11 cellular contexts compared by ENCODE assay signal in the genomic region with DNA sequence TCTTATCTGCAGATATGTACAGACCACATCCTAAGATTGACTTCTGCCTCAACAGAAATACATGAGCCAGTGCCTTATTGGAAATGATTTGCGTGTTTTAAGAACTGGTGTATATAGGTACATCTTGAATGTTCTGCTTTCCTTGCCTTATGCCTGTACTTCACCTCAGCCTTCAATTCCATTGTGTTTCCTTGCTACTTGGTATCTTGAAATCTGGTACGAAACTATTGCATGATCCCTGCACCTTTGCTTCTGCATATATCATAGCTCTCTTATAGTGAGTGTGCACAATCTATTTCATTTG. TPM values are rescaled to one million over a fixed set of nuclear protein-coding genes. Genes with fewer than 3 reads are reported as not detected.
DNase-seq lines count a peak whose midpoint lies in the region; ATAC-seq, FAIRE-seq and TF ChIP-seq lines count a peak whose summit lies in the region.
"Had no signal": no experiment of that assay in that cellular context is flagged by ENCODE, and none has a peak within 500 bp of the region (broad histone marks: within the 10 kb centered on the region; RNA-seq: fewer than 3 reads in every experiment).

No MANE protein-coding gene starts in this region.

- intact Hi-C loops in K562 (cut with micrococcal nuclease), result loop anchor here (5.0 kb wide), 2 partner anchors 70 to 120 kb away; no protein-coding TSS in a partner anchor
- intact Hi-C loops in transverse colon (cut with DNase I; ENCODE audit: low total_unique reads), result no loop called here

- no peak for TF ChIP-seq POLR2A in K562 (conservative IDR thresholded peaks at IDR 0.05)
- TF ChIP-seq POLR2A in transverse colon (IDR thresholded peaks at IDR 0.05), result no peak

- no peak overlapping the region for H2AFZ ChIP-seq in K562 (ENCODE audit: low read depth, low read length)

- 0 out of 22 replicates have a peak, but pooled peaks cover 0 to 1% (median 0%) of the 10 kb centered on the region in 11 experiments for H4K20me1 ChIP-seq in BLaER1 treated with 17β-estradiol and CSF1 and Interleukin-3, amounts not matched to agents 10 nM and 100 nM
- peaks cover 4% of the 10 kb centered on the region; the same call in 1 of the 2 replicates for H4K20me1 ChIP-seq in K562 (replicated peaks; ENCODE audit: control insufficient read depth, insufficient read depth, low read length)

- peak; percentile 5 for ATAC-seq in K562
- ATAC-seq in esophagus mucosa, result no peak

- H3K36me3 Mint-ChIP-seq in IgD-negative memory B cell, result no peaks in the 10 kb centered on the region

- H3K9me3 ChIP-seq in BLaER1 treated with 17β-estradiol and CSF1 and Interleukin-3, amounts not matched to agents 10 nM and 100 nM (replicated peaks in 1 of 11), result peaks cover 34 to 72% (median 68%) of the 10 kb centered on the region in 11 experiments
- H3K9me3 ChIP-seq in K562 (replicated peaks; ENCODE audit: control insufficient read depth, insufficient read depth, low read depth, low read length) (peaks cover 8% of the 10 kb centered on the region), mesodermal cell (ENCODE audit: control insufficient read depth, low read length) (peaks cover 5% of the 10 kb centered on the region), transverse colon (no peaks in the 10 kb centered on the region)

- POLR2A ChIA-PET in K562 (lab: Yijun Ruan, JAX), result interaction anchor here (0.6 to 1.3 kb wide), 3 partner anchors 10 to 24 kb away, joined by 3 to 5 read pairs (median 5); no protein-coding TSS in a partner anchor

- H3K4me3 ChIP-seq in BLaER1 treated with 17β-estradiol and CSF1 and Interleukin-3, amounts not matched to agents 10 nM and 100 nM, result peak overlapping the region; percentile 74 to 96 (median 86)
- H3K4me3 ChIP-seq in K562 (peak overlapping the region; percentile 76), mesodermal cell (ENCODE audit: extremely low read depth, insufficient read depth, low read length, poor library complexity, severe bottlenecking) (peak overlapping the region; percentile 72), transverse colon (peak overlapping the region in 1 of 4 donors; percentile 64)

- TF ChIP-seq RAD21 in K562 (CRISPR knock-in tag; conservative IDR thresholded peaks at IDR 0.05 in 1 of 2, IDR thresholded peaks at IDR 0.05 in 1 of 2), result no peak

- WGBS in K562 (ENCODE audit: insufficient coverage, low coverage, missing lambda C conversion rate), result 0% methylated on average over 2 of the region's 2 CpGs
- WGBS in mesodermal cell (ENCODE audit: insufficient coverage in 2 of 2), 2 experiments, result no CpG with 5 or more reads among the region's 2 CpGs
- 85 to 100% methylated on average over 1 to 2 of the region's 2 CpGs for WGBS in transverse colon (ENCODE audit: low coverage in 1 of 2), 2 donors

- peak overlapping the region in 3 of 11 experiments; percentile 93 to 96 (median 95); a peak in 1 of 22 replicates for H3K27ac ChIP-seq in BLaER1 treated with 17β-estradiol and CSF1 and Interleukin-3, amounts not matched to agents 10 nM and 100 nM
- peak overlapping the region; percentile 92 for H3K27ac ChIP-seq in K562 (ENCODE audit: extremely low read depth, low read depth, low read length)
- H3K27ac ChIP-seq in mesodermal cell (ENCODE audit: low read depth, low read length, severe bottlenecking), result no peak overlapping the region
- H3K27ac ChIP-seq in transverse colon, result no peak overlapping the region

- in situ Hi-C loops in K562 (cut with MboI), result no loop called here
- in situ Hi-C loops in transverse colon (cut with MboI; ENCODE audit: low pct_ligation_motif_present in 1 of 4, low pct_unique_long_range_greater_than_20kb in 1 of 4, low sequenced_read_pairs in 3 of 4), result no loop called here

- peaks cover 12 to 52% (median 51%) of the 10 kb centered on the region in 11 experiments; a peak in 21 of 22 replicates for H3K36me3 ChIP-seq in BLaER1 treated with 17β-estradiol and CSF1 and Interleukin-3, amounts not matched to agents 10 nM and 100 nM
- H3K36me3 ChIP-seq in K562 (ENCODE audit: control insufficient read depth, insufficient read depth, low read length) (peaks cover 44% of the 10 kb centered on the region), mesodermal cell (ENCODE audit: control insufficient read depth, insufficient read depth, low read length) (peaks cover 15% of the 10 kb centered on the region), transverse colon (no peaks in the 10 kb centered on the region)

- peaks cover 62% of the 10 kb centered on the region for H3K79me2 ChIP-seq in K562 (ENCODE audit: control insufficient read depth, insufficient read depth, low read length)

- peaks cover 20 to 36% (median 21%) of the 10 kb centered on the region in 3 donors for H3K4me1 Mint-ChIP-seq in IgD-negative memory B cell

- peak overlapping the region; percentile 87 to 96 (median 93); a peak in 17 of 22 replicates for H3K9ac ChIP-seq in BLaER1 treated with 17β-estradiol and CSF1 and Interleukin-3, amounts not matched to agents 10 nM and 100 nM
- H3K9ac ChIP-seq in K562 (ENCODE audit: insufficient read depth in 1 of 2, low read depth in 2 of 2, low read length in 2 of 2), result peak overlapping the region in 1 of 2 experiments; percentile 92; a peak in 3 of 4 replicates

- H3K27me3 ChIP-seq in BLaER1 treated with 17β-estradiol and CSF1 and Interleukin-3, amounts not matched to agents 10 nM and 100 nM, result no peaks in the 10 kb centered on the region
- H3K27me3 ChIP-seq in K562 (ENCODE audit: control insufficient read depth in 2 of 2, insufficient read depth in 2 of 2, low read length in 2 of 2) (no peaks in the 10 kb centered on the region), transverse colon (no peaks in the 10 kb centered on the region)

- peaks cover 2% of the 10 kb centered on the region for H3K27me3 Mint-ChIP-seq in IgD-negative memory B cell

- H3K4me3 Mint-ChIP-seq in IgD-negative memory B cell, result peak overlapping the region; percentile 85 to 99 (median 98)

- no peak for DNase-seq in K562 (ENCODE audit: extremely low read depth in 1 of 4, low spot score in 3 of 4)
- no peak for DNase-seq in amygdala (lab: John Stamatoyannopoulos, UW)
- no peak for DNase-seq in transverse colon
- DNase-seq in T-helper 9 cell, result no peak
- DNase-seq: DMS79; NCI-H2171; stimulated activated CD4-positive, alpha-beta T cell treated with anti-CD3 and anti-CD28 coated beads, Interleukin-4, amount 100 ng/mL, for 1 hour had no signal

- peaks cover 0 to 4% (median 0%) of the 10 kb centered on the region in 3 donors for H3K9me3 Mint-ChIP-seq in IgD-negative memory B cell

- no peaks in the 10 kb centered on the region for H3K9me1 ChIP-seq in K562 (ENCODE audit: control insufficient read depth, insufficient read depth, low read length)

- BruUV-seq in K562 (replicated peaks; lab: Mats Ljungman, UMichigan), result no TSS peak

- peak; percentile 26 for FAIRE-seq in K562 (lab: Jason Lieb, UNC)

- H3K4me1 ChIP-seq in BLaER1 treated with 17β-estradiol and CSF1 and Interleukin-3, amounts not matched to agents 10 nM and 100 nM, result peaks cover 8 to 30% (median 19%) of the 10 kb centered on the region in 10 experiments; a peak in 16 of 20 replicates
- peaks cover 15 to 26% of the 10 kb centered on the region in 2 experiments; a peak in 4 of 5 replicates for H3K4me1 ChIP-seq in K562 (replicated peaks in 1 of 2; ENCODE audit: control insufficient read depth in 2 of 2, insufficient read depth in 2 of 2, low read length in 2 of 2)
- no peaks in the 10 kb centered on the region for H3K4me1 ChIP-seq in mesodermal cell (ENCODE audit: control insufficient read depth, insufficient read depth, low read length, poor library complexity, severe bottlenecking)
- H3K4me1 ChIP-seq in transverse colon, result peaks cover 0 to 14% (median 3%) of the 10 kb centered on the region in 4 donors

- CTCF ChIA-PET in K562 (lab: Yijun Ruan, JAX; ENCODE audit: low intra/inter-chr PET ratio), result no interaction called here

- TF ChIP-seq EP300 in K562 (IDR thresholded peaks at IDR 0.05; ENCODE audit: low read length) (no peak), transverse colon (IDR thresholded peaks at IDR 0.05; ENCODE audit: low read depth) (no peak)

- peak overlapping the region; percentile 69 to 85 (median 78) for H3K4me2 ChIP-seq in BLaER1 treated with 17β-estradiol and CSF1 and Interleukin-3, amounts not matched to agents 10 nM and 100 nM
- peak overlapping the region; percentile 96 for H3K4me2 ChIP-seq in K562 (ENCODE audit: insufficient read depth, low read length)

- TF ChIP-seq CTCF in K562 (IDR thresholded peaks at IDR 0.05 in 2 of 3, conservative IDR thresholded peaks at IDR 0.05 in 1 of 3; ENCODE audit: insufficient read depth in 2 of 3, low read depth in 1 of 3, low read length in 3 of 3) (no peak), transverse colon (IDR thresholded peaks at IDR 0.05) (no peak)

- peak overlapping the region in 1 of 3 donors; percentile 52 for H3K27ac Mint-ChIP-seq in IgD-negative memory B cell

TF ChIP-seq in K562, 482 proteins besides CTCF, POLR2A, EP300 and RAD21 (continues in another document):
- TF ChIP-seq ZNF444 (CRISPR knock-in tag; IDR thresholded peaks at IDR 0.05), result no peak

RNA-seq across cellular contexts. Expression of a gene that starts 1.5 kb away (rescaled TPM):
- 75.3 TPM for polyA plus RNA-seq in IgD-negative memory B cell
- total RNA-seq in K562 (2011; cell fraction: chromatin; rRNA removed; ENCODE audit: low replicate concordance), result 246 and 608 TPM in 2 replicates
- 106 and 143 TPM in 2 replicates for total RNA-seq in K562 (2011; cell fraction: nucleolus; rRNA removed)
- 321 and 392 TPM in 2 replicates for total RNA-seq in K562 (2011; cell fraction: nucleoplasm; rRNA removed)
- total RNA-seq in K562 (2014; rRNA removed), result 107 and 134 TPM in 2 replicates
- total RNA-seq in K562 (2014; rRNA removed; fragmentation: Illumina TruSeq; extraction: Trizol), result 196 and 231 TPM in 2 replicates
- 156 and 162 TPM in 2 replicates for total RNA-seq in K562 (2015; rRNA removed; fragmentation: Illumina TruSeq; extraction: Trizol)
- total RNA-seq in K562 (2021), result 131 and 138 TPM in 2 replicates
- polyA plus RNA-seq in K562 (2011; rRNA removed), result 152 and 185 TPM in 2 replicates
- 52.5 and 114 TPM in 2 replicates for polyA plus RNA-seq in K562 (2011; cell fraction: cytosol; rRNA removed)
- 181 and 232 TPM in 2 replicates for polyA plus RNA-seq in K562 (2011; cell fraction: nucleus; rRNA removed)
- polyA plus RNA-seq in K562 (2012), result 165 and 294 TPM in 2 replicates
- polyA plus RNA-seq in K562 (2014; fragmentation: Illumina TruSeq; extraction: Trizol), result 214 and 273 TPM in 2 replicates
- 100 to 1,000 TPM; 352 to 511 TPM for polyA plus RNA-seq in K562 (2014; fragmentation: Nextera tagmentation; extraction: Ambion mirVana)
- 449 and 515 TPM in 2 replicates for polyA plus RNA-seq in K562 (2014; rRNA removed)
- 177 and 221 TPM in 2 replicates for polyA minus RNA-seq in K562 (2011; rRNA and poly(A)+ RNA removed)
- polyA minus RNA-seq in K562 (2011; cell fraction: cytosol; rRNA and poly(A)+ RNA removed), result 16.4 and 17.5 TPM in 2 replicates
- 56.8 and 112 TPM in 2 replicates for polyA minus RNA-seq in K562 (2011; cell fraction: nucleus; rRNA and poly(A)+ RNA removed)
- 8.6 TPM for polyA plus RNA-seq in mesodermal cell (2013, experiment 1 of 2)
- polyA plus RNA-seq in mesodermal cell (2013, experiment 2 of 2), result 18.3 TPM
- total RNA-seq in esophagus mucosa, result 7.1 TPM
- 10 to 100 TPM in 2 of 4 donors, 1 to 10 TPM in 2; 1.5 to 22.9 (median 10.8) TPM for total RNA-seq in transverse colon

Comparison
In these comparisons a context has a peak if more than half of its experiments do, and no peak if none do; other contexts are left out.
1. RNA of a gene that starts 1.5 kb away (total RNA-seq): 106 to 608 TPM in K562; 1.5 to 22.9 TPM in transverse colon and 7.1 TPM in esophagus mucosa (single experiment); every median in the first group is over 4 times any median in the second.